In genomic region chr19:44775676-44776240, GRCh38 we compare ENCODE assay signal across 1 cellular context.
TF ChIP-seq lines count a peak whose summit lies in the region.

No MANE protein-coding gene starts in this region.

TF ChIP-seq in HepG2, 621 proteins besides CTCF, POLR2A, EP300 and RAD21:
- TF ChIP-seq ZKSCAN8 (CRISPR knock-in tag; IDR thresholded peaks at IDR 0.05; ENCODE audit: borderline replicate concordance) (peak; percentile 81; the same call in 1 of the 2 replicates), PHF21A (CRISPR knock-in tag; IDR thresholded peaks at IDR 0.05) (no peak), NR2F6 (IDR thresholded peaks at IDR 0.05) (no peak), NR2F6 (CRISPR knock-in tag; IDR thresholded peaks at IDR 0.05) (no peak), ZNF121 (CRISPR knock-in tag; IDR thresholded peaks at IDR 0.05) (no peak)
- TF ChIP-seq, protein P1, sequence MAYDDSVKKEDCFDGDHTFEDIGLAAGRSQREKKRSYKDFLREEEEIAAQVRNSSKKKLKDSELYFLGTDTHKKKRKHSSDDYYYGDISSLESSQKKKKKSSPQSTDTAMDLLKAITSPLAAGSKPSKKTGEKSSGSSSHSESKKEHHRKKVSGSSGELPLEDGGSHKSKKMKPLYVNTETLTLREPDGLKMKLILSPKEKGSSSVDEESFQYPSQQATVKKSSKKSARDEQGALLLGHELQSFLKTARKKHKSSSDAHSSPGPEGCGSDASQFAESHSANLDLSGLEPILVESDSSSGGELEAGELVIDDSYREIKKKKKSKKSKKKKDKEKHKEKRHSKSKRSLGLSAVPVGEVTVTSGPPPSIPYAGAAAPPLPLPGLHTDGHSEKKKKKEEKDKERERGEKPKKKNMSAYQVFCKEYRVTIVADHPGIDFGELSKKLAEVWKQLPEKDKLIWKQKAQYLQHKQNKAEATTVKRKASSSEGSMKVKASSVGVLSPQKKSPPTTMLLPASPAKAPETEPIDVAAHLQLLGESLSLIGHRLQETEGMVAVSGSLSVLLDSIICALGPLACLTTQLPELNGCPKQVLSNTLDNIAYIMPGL (CRISPR knock-in tag; IDR thresholded peaks at IDR 0.05; ENCODE audit: borderline replicate concordance in 1 of 2, low read depth in 1 of 2), result no peak
- TF ChIP-seq, protein P2, sequence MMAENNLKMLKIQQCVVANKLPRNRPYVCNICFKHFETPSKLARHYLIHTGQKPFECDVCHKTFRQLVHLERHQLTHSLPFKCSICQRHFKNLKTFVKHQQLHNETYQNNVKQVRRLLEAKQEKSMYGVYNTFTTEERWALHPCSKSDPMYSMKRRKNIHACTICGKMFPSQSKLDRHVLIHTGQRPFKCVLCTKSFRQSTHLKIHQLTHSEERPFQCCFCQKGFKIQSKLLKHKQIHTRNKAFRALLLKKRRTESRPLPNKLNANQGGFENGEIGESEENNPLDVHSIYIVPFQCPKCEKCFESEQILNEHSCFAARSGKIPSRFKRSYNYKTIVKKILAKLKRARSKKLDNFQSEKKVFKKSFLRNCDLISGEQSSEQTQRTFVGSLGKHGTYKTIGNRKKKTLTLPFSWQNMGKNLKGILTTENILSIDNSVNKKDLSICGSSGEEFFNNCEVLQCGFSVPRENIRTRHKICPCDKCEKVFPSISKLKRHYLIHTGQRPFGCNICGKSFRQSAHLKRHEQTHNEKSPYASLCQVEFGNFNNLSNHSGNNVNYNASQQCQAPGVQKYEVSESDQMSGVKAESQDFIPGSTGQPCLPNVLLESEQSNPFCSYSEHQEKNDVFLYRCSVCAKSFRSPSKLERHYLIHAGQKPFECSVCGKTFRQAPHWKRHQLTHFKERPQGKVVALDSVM (CRISPR knock-in tag; IDR thresholded peaks at IDR 0.05), result peak; percentile 91
